8 cellular contexts compared by ENCODE assay signal in genomic region chr10:18140957-18141888, GRCh38. TPM values are rescaled to one million over a fixed set of nuclear protein-coding genes. Genes with fewer than 3 reads are reported as not detected.
DNase-seq lines count a peak whose midpoint lies in the region; ATAC-seq lines count a peak whose summit lies in the region.

No MANE protein-coding gene starts in this region.

- no peak overlapping the region for H3K27ac Mint-ChIP-seq in activated naive CD4-positive, alpha-beta T cell treated with anti-CD3 and anti-CD28 coated beads, Interleukin-2, amount 50 U/mL, for 24 hours
- no peak overlapping the region for H3K27ac Mint-ChIP-seq in activated naive CD4-positive, alpha-beta T cell treated with anti-CD3 and anti-CD28 coated beads, Interleukin-2, amount 10 ng/mL, durations not matched to agents 7 days and 5 days

- no peaks in the 10 kb centered on the region for H3K4me1 ChIP-seq in mucosa of stomach (ENCODE audit: control insufficient read depth, insufficient read depth, low read length)
- peaks cover 0 to 3% of the 10 kb centered on the region in 2 donors for H3K4me1 ChIP-seq in aorta (ENCODE audit: control insufficient read depth in 1 of 2, insufficient read depth in 2 of 2, low read length in 2 of 2)
- no peaks in the 10 kb centered on the region for H3K4me1 ChIP-seq in effector memory CD4-positive, alpha-beta T cell (ENCODE audit: control insufficient read depth, insufficient read depth, low read length, poor library complexity, severe bottlenecking)

- peak overlapping the region; percentile 26 for H3K4me3 Mint-ChIP-seq in activated naive CD4-positive, alpha-beta T cell treated with anti-CD3 and anti-CD28 coated beads, Interleukin-2, amount 50 U/mL, for 24 hours
- H3K4me3 Mint-ChIP-seq in activated naive CD4-positive, alpha-beta T cell treated with anti-CD3 and anti-CD28 coated beads, Interleukin-2, amount 10 ng/mL, durations not matched to agents 7 days and 5 days: no peak overlapping the region

- H3K4me3 ChIP-seq in mucosa of stomach (ENCODE audit: low read length): no peak overlapping the region
- H3K4me3 ChIP-seq in aorta (ENCODE audit: low read length in 2 of 2): peak overlapping the region; percentile 73 to 83
- H3K4me3 ChIP-seq in effector memory CD4-positive, alpha-beta T cell (ENCODE audit: insufficient read depth, low read depth, low read length, poor library complexity, severe bottlenecking): no peak overlapping the region

- no peak for DNase-seq in activated naive CD4-positive, alpha-beta T cell treated with anti-CD3 and anti-CD28 coated beads, Interleukin-2, amount 10 ng/mL, durations not matched to agents 7 days and 5 days
- DNase-seq in aorta: peak in 1 of 2 donors; percentile 44
- no peak for DNase-seq in effector memory CD4-positive, alpha-beta T cell

- ATAC-seq in esophagus mucosa (peak; percentile 10), aorta (ENCODE audit: low FRiP score) (peak; percentile 68), HG03108 (IDR thresholded peaks at IDR 0.05; ENCODE audit: unreplicated experiment) (no peak), HG03159 (IDR thresholded peaks at IDR 0.05; ENCODE audit: unreplicated experiment) (no peak)

- peak overlapping the region; percentile 55 for H3K9ac ChIP-seq in mucosa of stomach (ENCODE audit: low read length)

- 1 to 2% methylated on average over 41 of the region's 41 CpGs for WGBS in aorta, 2 donors

- H3K9me3 Mint-ChIP-seq in activated naive CD4-positive, alpha-beta T cell treated with anti-CD3 and anti-CD28 coated beads, Interleukin-2, amount 50 U/mL, for 24 hours: no peaks in the 10 kb centered on the region
- H3K9me3 Mint-ChIP-seq in activated naive CD4-positive, alpha-beta T cell treated with anti-CD3 and anti-CD28 coated beads, Interleukin-2, amount 10 ng/mL, durations not matched to agents 7 days and 5 days: no peaks in the 10 kb centered on the region

- no peaks in the 10 kb centered on the region for H3K36me3 Mint-ChIP-seq in activated naive CD4-positive, alpha-beta T cell treated with anti-CD3 and anti-CD28 coated beads, Interleukin-2, amount 50 U/mL, for 24 hours
- peaks cover 1% of the 10 kb centered on the region for H3K36me3 Mint-ChIP-seq in activated naive CD4-positive, alpha-beta T cell treated with anti-CD3 and anti-CD28 coated beads, Interleukin-2, amount 10 ng/mL, durations not matched to agents 7 days and 5 days

- H3K9me3 ChIP-seq in mucosa of stomach (ENCODE audit: control insufficient read depth, low read length) (no peaks in the 10 kb centered on the region), aorta (ENCODE audit: control insufficient read depth, low read length) (no peaks in the 10 kb centered on the region)
- H3K9me3 ChIP-seq in effector memory CD4-positive, alpha-beta T cell (ENCODE audit: control insufficient read depth, low read length): no peaks in the 10 kb centered on the region

- peak overlapping the region; percentile 46 to 69 for H3K27ac ChIP-seq in aorta (ENCODE audit: low read depth in 1 of 2, low read length in 2 of 2)
- no peak overlapping the region for H3K27ac ChIP-seq in effector memory CD4-positive, alpha-beta T cell (ENCODE audit: insufficient read depth, low read length, poor library complexity, severe bottlenecking)

- H3K36me3 ChIP-seq in mucosa of stomach (ENCODE audit: control insufficient read depth, insufficient read depth, low read length): no peaks in the 10 kb centered on the region
- no peaks in the 10 kb centered on the region for H3K36me3 ChIP-seq in aorta (ENCODE audit: control insufficient read depth in 1 of 2, insufficient read depth in 2 of 2, low read length in 1 of 2)
- H3K36me3 ChIP-seq in effector memory CD4-positive, alpha-beta T cell (ENCODE audit: control insufficient read depth, insufficient read depth, low read length): no peaks in the 10 kb centered on the region

- H3K27me3 ChIP-seq in mucosa of stomach (ENCODE audit: control insufficient read depth, insufficient read depth, low read length) (peaks cover 5% of the 10 kb centered on the region), aorta (ENCODE audit: control insufficient read depth in 1 of 2, insufficient read depth in 2 of 2, low read length in 1 of 2) (no peaks in the 10 kb centered on the region)
- H3K27me3 ChIP-seq in effector memory CD4-positive, alpha-beta T cell (replicated peaks; ENCODE audit: control insufficient read depth, insufficient read depth, low read length, poor library complexity, severe bottlenecking): no peaks in the 10 kb centered on the region

- peaks cover 22% of the 10 kb centered on the region for H3K27me3 Mint-ChIP-seq in activated naive CD4-positive, alpha-beta T cell treated with anti-CD3 and anti-CD28 coated beads, Interleukin-2, amount 50 U/mL, for 24 hours
- H3K27me3 Mint-ChIP-seq in activated naive CD4-positive, alpha-beta T cell treated with anti-CD3 and anti-CD28 coated beads, Interleukin-2, amount 10 ng/mL, durations not matched to agents 7 days and 5 days: peaks cover 47% of the 10 kb centered on the region

- intact Hi-C loops in aorta (cut with DNase I): loop anchor here (5.0 to 10.0 kb wide), 3 partner anchors 36 to 71 kb away; no protein-coding TSS in a partner anchor

- H3K4me1 Mint-ChIP-seq in activated naive CD4-positive, alpha-beta T cell treated with anti-CD3 and anti-CD28 coated beads, Interleukin-2, amount 50 U/mL, for 24 hours: no peaks in the 10 kb centered on the region
- H3K4me1 Mint-ChIP-seq in activated naive CD4-positive, alpha-beta T cell treated with anti-CD3 and anti-CD28 coated beads, Interleukin-2, amount 10 ng/mL, durations not matched to agents 7 days and 5 days: peaks cover 3% of the 10 kb centered on the region

- CTCF ChIA-PET in activated naive CD4-positive, alpha-beta T cell treated with anti-CD3 and anti-CD28 coated beads, Interleukin-2, amount 10 ng/mL, durations not matched to agents 7 days and 5 days (lab: Charles Lee): no interaction called here

RNA-seq across cellular contexts. Expression of gene CACNB2, which starts 1.0 kb away (rescaled TPM):
- 0.40 TPM for total RNA-seq in esophagus mucosa
- total RNA-seq in aorta: 10 to 100 TPM in 1 of 2 donors, 1 to 10 TPM in 1; 7.6 to 14.6 TPM
- polyA plus RNA-seq in aorta: 1 to 10 TPM; 2.8 to 7.9 TPM

Comparison
In these comparisons a context has a peak if more than half of its experiments do, and no peak if none do; other contexts are left out.
1. ATAC-seq: peak in esophagus mucosa (single experiment) and aorta (single experiment); none in HG03108 (single experiment) and HG03159 (single experiment).
2. H3K4me3 ChIP-seq: peak in aorta (2 of 2); none in mucosa of stomach (single experiment) and effector memory CD4-positive, alpha-beta T cell (single experiment).